In the genomic region with DNA sequence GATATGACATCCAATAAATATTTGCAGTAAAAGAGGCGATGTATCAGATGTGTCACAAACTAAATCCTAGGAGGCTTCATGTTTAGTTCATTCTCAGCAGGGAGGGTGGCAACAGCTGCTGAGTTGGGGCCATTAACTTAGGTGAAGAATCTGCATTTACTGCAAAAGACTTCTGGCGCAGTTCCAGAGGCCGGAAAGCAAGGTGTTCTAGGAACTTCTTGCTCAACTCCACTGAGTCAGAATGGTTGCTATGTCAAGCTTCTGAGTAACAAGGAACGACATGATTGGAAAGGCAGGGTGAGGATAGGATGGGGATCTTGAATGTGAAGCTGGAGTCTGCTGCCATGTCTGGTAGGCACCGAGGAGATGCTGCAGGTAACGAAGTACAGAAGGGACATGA, we compare ENCODE assay signal across 12 cellular contexts. TPM values are rescaled to one million over a fixed set of nuclear protein-coding genes. Genes with fewer than 3 reads are reported as not detected.
A peak's percentile ranks its signal among the peaks of the same experiment; 100 is the strongest.
DNase-seq lines count a peak whose midpoint lies in the region; ATAC-seq and TF ChIP-seq lines count a peak whose summit lies in the region.
"Had no signal": no experiment of that assay in that cellular context is flagged by ENCODE, and none has a peak within 500 bp of the region (broad histone marks: within the 10 kb centered on the region; RNA-seq: fewer than 3 reads in every experiment).

No MANE protein-coding gene starts in this region.

- 78 to 80% methylated on average over 6 of the region's 6 CpGs for WGBS in thyroid gland, 2 donors

- H3K4me3 Mint-ChIP-seq in MCF 10A (ENCODE audit: unreplicated experiment) (peak overlapping the region; percentile 55), glutamatergic neuron (ENCODE audit: unreplicated experiment) (peak overlapping the region; percentile 17)

- TF ChIP-seq CTCF in MCF 10A (IDR thresholded peaks at IDR 0.05; ENCODE audit: unreplicated experiment) (no peak), breast epithelium (IDR thresholded peaks at IDR 0.05) (no peak), glutamatergic neuron (IDR thresholded peaks at IDR 0.05; ENCODE audit: partially characterized antibody, unreplicated experiment) (no peak), thyroid gland (IDR thresholded peaks at IDR 0.05) (no peak)

- no peaks in the 10 kb centered on the region for H3K27me3 ChIP-seq in breast epithelium
- no peaks in the 10 kb centered on the region for H3K27me3 ChIP-seq in SJCRH30
- H3K27me3 ChIP-seq in thyroid gland = no peaks in the 10 kb centered on the region

- ATAC-seq in HG03108 (IDR thresholded peaks at IDR 0.05; ENCODE audit: unreplicated experiment) = no peak
- ATAC-seq: HepG2 had no signal

- H3K27ac Mint-ChIP-seq in MCF 10A (ENCODE audit: low read depth, unreplicated experiment) (peak overlapping the region; percentile 94), glutamatergic neuron (ENCODE audit: unreplicated experiment) (peak overlapping the region; percentile 62)

- POLR2A ChIA-PET in MCF 10A (lab: Yijun Ruan, JAX) = interaction anchor here (0.7 to 5.4 kb wide), 15 partner anchors 12 to 125 kb away, joined by 3 to 94 read pairs (median 7); a partner anchor contains a TSS

- TF ChIP-seq POLR2A in breast epithelium (IDR thresholded peaks at IDR 0.05) (no peak), thyroid gland (IDR thresholded peaks at IDR 0.05) (no peak)

- intact Hi-C loops in MCF 10A (cut with micrococcal nuclease) (no loop called here), breast epithelium (cut with DNase I; ENCODE audit: low total_unique reads) (no loop called here), thyroid gland (cut with DNase I) (no loop called here)

- H3K36me3 ChIP-seq in breast epithelium (no peaks in the 10 kb centered on the region), SJCRH30 (peaks cover 62% of the 10 kb centered on the region), thyroid gland (no peaks in the 10 kb centered on the region)

- H3K9me3 ChIP-seq in breast epithelium (no peaks in the 10 kb centered on the region), SJCRH30 (replicated peaks) (no peaks in the 10 kb centered on the region), thyroid gland (no peaks in the 10 kb centered on the region)

- H3K4me1 ChIP-seq in breast epithelium (peaks cover 4 to 8% of the 10 kb centered on the region in 2 donors), SJCRH30 (peaks cover 7% of the 10 kb centered on the region), thyroid gland (peaks cover 36 to 77% of the 10 kb centered on the region in 2 donors)

- H3K27ac ChIP-seq in breast epithelium = peak overlapping the region in 1 of 2 donors; percentile 64
- H3K27ac ChIP-seq in SJCRH30 = no peak overlapping the region
- H3K27ac ChIP-seq in thyroid gland = no peak overlapping the region
- H3K27ac ChIP-seq: SK-N-MC had no signal

- DNase-seq in MCF 10A (ENCODE audit: unreplicated experiment) (peak; percentile 96), breast epithelium (ENCODE audit: low spot score in 2 of 2) (no peak), SJCRH30 (peak; percentile 58 to 66), glutamatergic neuron (no peak), thyroid gland (peak; percentile 35 to 41), globus pallidus (ENCODE audit: low spot score) (no peak), KG1 (lab: John Stamatoyannopoulos, UW) (no peak)
- DNase-seq: activated naive CD4-positive, alpha-beta T cell; DMS79 had no signal

- H3K27me3 Mint-ChIP-seq in MCF 10A (ENCODE audit: insufficient read depth, unreplicated experiment) (no peaks in the 10 kb centered on the region), glutamatergic neuron (ENCODE audit: unreplicated experiment) (no peaks in the 10 kb centered on the region)

- H3K36me3 Mint-ChIP-seq in MCF 10A (ENCODE audit: insufficient read depth, unreplicated experiment) = peaks cover 67% of the 10 kb centered on the region
- no peaks in the 10 kb centered on the region for H3K36me3 Mint-ChIP-seq in glutamatergic neuron (ENCODE audit: unreplicated experiment)

- H3K4me1 Mint-ChIP-seq in MCF 10A (ENCODE audit: insufficient read depth, unreplicated experiment) (peaks cover 37% of the 10 kb centered on the region), glutamatergic neuron (ENCODE audit: low read depth, unreplicated experiment) (peaks cover 51% of the 10 kb centered on the region)

- no TSS peak for BruUV-seq in MCF 10A (replicated peaks; lab: Mats Ljungman, UMichigan)

- H3K4me3 ChIP-seq in breast epithelium (no peak overlapping the region), SJCRH30 (no peak overlapping the region), thyroid gland (replicated peaks in 1 of 3) (no peak overlapping the region)
- H3K4me3 ChIP-seq: SK-N-MC had no signal

- no peaks in the 10 kb centered on the region for H3K9me3 Mint-ChIP-seq in MCF 10A (ENCODE audit: unreplicated experiment)
- H3K9me3 Mint-ChIP-seq in glutamatergic neuron (ENCODE audit: unreplicated experiment) = no peaks in the 10 kb centered on the region

- CTCF ChIA-PET in MCF 10A (lab: Yijun Ruan, JAX) = interaction anchor here (1.2 to 3.6 kb wide), 6 partner anchors 10 to 125 kb away, joined by 3 to 55 read pairs (median 8); a partner anchor contains a TSS

RNA-seq across cellular contexts. Expression of a gene that starts 11.7 kb away (rescaled TPM):
- total RNA-seq in MCF 10A (2022) = 62.4 and 77.5 TPM in 2 replicates
- total RNA-seq in breast epithelium = 10 to 100 TPM; 51.7 to 70.2 (median 60.0) TPM
- total RNA-seq in SJCRH30 (2014; rRNA removed; shearing (Covaris generic)) = 43.5 and 47.5 TPM in 2 replicates
- 139 TPM for total RNA-seq in glutamatergic neuron (ENCODE audit: unreplicated experiment)
- total RNA-seq in thyroid gland = 10 to 100 TPM; 55.5 to 68.9 (median 63.5) TPM

RNA-seq across cellular contexts. Expression of a gene that starts 38.8 kb away (rescaled TPM):
- total RNA-seq in MCF 10A (2022) (66.8 and 79.8 TPM in 2 replicates), breast epithelium (10 to 100 TPM; 43.4 to 61.2 (median 53.4) TPM), glutamatergic neuron (ENCODE audit: unreplicated experiment) (31.9 TPM), thyroid gland (10 to 100 TPM; 48.8 to 83.1 (median 60.2) TPM)
- total RNA-seq in SJCRH30 (2014; rRNA removed; shearing (Covaris generic)) = 153 and 164 TPM in 2 replicates

RNA-seq across cellular contexts. Expression of a gene that starts 39.1 kb away (rescaled TPM):
- 5.8 and 6.0 TPM in 2 replicates for total RNA-seq in MCF 10A (2022)
- total RNA-seq in breast epithelium = 1 to 10 TPM; 4.5 to 6.4 (median 4.9) TPM
- 14.8 and 15.1 TPM in 2 replicates for total RNA-seq in SJCRH30 (2014; rRNA removed; shearing (Covaris generic))
- total RNA-seq in glutamatergic neuron (ENCODE audit: unreplicated experiment) = 4.1 TPM
- 1 to 10 TPM; 6.7 to 7.8 (median 7.6) TPM for total RNA-seq in thyroid gland

Comparison
In these comparisons a context has a peak if more than half of its experiments do, and no peak if none do; other contexts are left out.
1. DNase-seq: peak in MCF 10A (single experiment), SJCRH30 (2 of 2) and thyroid gland (2 of 2); none in breast epithelium (0 of 2), glutamatergic neuron (single experiment), globus pallidus (single experiment) and KG1 (single experiment).